ENCODE assay signal across 4 cellular contexts in the genomic region with DNA sequence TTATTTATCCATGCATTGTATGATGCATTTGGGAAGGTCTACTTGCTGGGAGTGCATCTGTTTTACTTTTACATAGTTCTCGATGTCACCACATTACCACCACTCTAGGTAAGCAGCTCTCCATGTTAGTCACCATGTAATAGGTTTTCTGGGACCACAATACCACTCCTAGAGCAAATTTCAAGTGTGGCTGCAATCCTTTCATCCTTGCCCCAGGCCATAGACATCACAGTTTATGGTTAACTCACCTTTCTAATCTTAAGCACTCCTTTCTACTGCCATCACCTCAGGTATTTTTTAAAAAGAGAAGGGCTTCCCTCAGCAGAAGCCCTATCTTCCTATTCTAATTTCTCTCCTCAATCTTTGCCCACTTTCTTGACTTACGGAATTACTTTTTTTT.
"Had no signal": no experiment of that assay in that cellular context is flagged by ENCODE, and none has a peak within 500 bp of the region (broad histone marks: within the 10 kb centered on the region; RNA-seq: fewer than 3 reads in every experiment).

No MANE protein-coding gene starts in this region.

- H3K4me3 Mint-ChIP-seq: GM23338, H9, IgD-negative memory B cell had no signal

- DNase-seq: H9, HCEC 1CT had no signal

- ATAC-seq: GM23338 had no signal

- H3K4me2 ChIP-seq: GM23338 had no signal

- H3K27ac Mint-ChIP-seq: GM23338, H9, IgD-negative memory B cell had no signal

- H2AFZ ChIP-seq: GM23338 had no signal

- H3K36me3 Mint-ChIP-seq: IgD-negative memory B cell had no signal

- H3K4me1 Mint-ChIP-seq: GM23338, IgD-negative memory B cell had no signal

- H3K4me3 ChIP-seq: GM23338 had no signal
